Comparison of ENCODE assay signal across 7 cellular contexts in the genomic region with DNA sequence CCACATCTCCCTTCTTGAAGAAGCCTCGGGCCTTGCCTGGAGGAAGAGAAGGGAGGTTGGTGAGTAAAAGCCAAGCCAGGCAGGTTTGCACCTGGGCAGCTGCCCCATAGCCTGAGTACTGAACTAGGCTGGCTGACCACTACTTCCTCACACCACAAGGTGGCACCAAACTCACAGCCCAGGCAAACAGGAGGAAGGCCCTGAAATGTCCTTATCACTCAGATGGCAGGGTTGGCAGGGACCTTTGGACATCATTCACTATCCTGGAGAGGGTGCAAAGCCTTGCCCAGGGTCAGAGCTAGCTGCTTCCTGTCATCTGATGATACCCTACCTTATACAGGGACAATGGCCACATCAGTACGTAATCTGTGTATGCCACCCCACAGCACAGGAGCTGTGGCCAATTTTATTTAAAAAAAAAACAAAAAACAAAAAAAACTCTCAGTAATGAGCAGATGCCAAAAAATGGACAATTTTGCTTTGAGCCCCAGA. TPM values are rescaled to one million over a fixed set of nuclear protein-coding genes. Genes with fewer than 3 reads are reported as not detected.
DNase-seq lines count a peak whose midpoint lies in the region; ATAC-seq and TF ChIP-seq lines count a peak whose summit lies in the region.

No MANE protein-coding gene starts in this region.

- no peak overlapping the region for H3K4me3 Mint-ChIP-seq in activated T-helper 2 cell treated with anti-CD3 and anti-CD28 coated beads, Interferon-gamma antibody, Interleukin-2, Interleukin-4, amounts not matched to agents 10 μg/mL and 5 μg/mL and 100 μg/mL, durations not matched to agents 14 hours and 24 hours and 36 hours (ENCODE audit: low read depth)

- H3K4me3 ChIP-seq in RWPE2 (ENCODE audit: severe bottlenecking) (no peak overlapping the region), fibroblast of villous mesenchyme (ENCODE audit: low read depth, low read length) (no peak overlapping the region), thoracic aorta (no peak overlapping the region)

- H3K36me3 ChIP-seq in RWPE2 (ENCODE audit: low read depth) (peaks cover 64% of the 10 kb centered on the region), thoracic aorta (peaks cover 48% of the 10 kb centered on the region)

- TF ChIP-seq CTCF in GM12873 (IDR thresholded peaks at IDR 0.05; ENCODE audit: insufficient read depth, low read depth, low read length, missing control alignments), result peak; percentile 97
- peak; percentile 99 for TF ChIP-seq CTCF in RWPE2 (IDR thresholded peaks at IDR 0.05; ENCODE audit: poor library complexity, severe bottlenecking)
- TF ChIP-seq CTCF in fibroblast of villous mesenchyme (IDR thresholded peaks at IDR 0.05; ENCODE audit: insufficient read depth, low read depth, low read length), result peak; percentile 94
- peak; percentile 91 for TF ChIP-seq CTCF in thoracic aorta (IDR thresholded peaks at IDR 0.05)

- no peak for TF ChIP-seq EP300 in Ishikawa (IDR thresholded peaks at IDR 0.05; ENCODE audit: borderline replicate concordance)

- H3K27ac ChIP-seq in RWPE2 (ENCODE audit: poor library complexity, severe bottlenecking) (peak overlapping the region; percentile 91), thoracic aorta (no peak overlapping the region)

- peaks cover 15% of the 10 kb centered on the region for H3K4me1 Mint-ChIP-seq in activated T-helper 2 cell treated with anti-CD3 and anti-CD28 coated beads, Interferon-gamma antibody, Interleukin-2, Interleukin-4, amounts not matched to agents 10 μg/mL and 5 μg/mL and 100 μg/mL, durations not matched to agents 14 hours and 24 hours and 36 hours (ENCODE audit: low read depth)

- peak; percentile 88 for TF ChIP-seq RAD21 in Ishikawa (IDR thresholded peaks at IDR 0.05; ENCODE audit: low read depth)

- no peaks in the 10 kb centered on the region for H3K27me3 ChIP-seq in RWPE2 (ENCODE audit: insufficient read depth, poor library complexity, severe bottlenecking)
- no peaks in the 10 kb centered on the region for H3K27me3 ChIP-seq in thoracic aorta (replicated peaks; ENCODE audit: insufficient read depth)

- intact Hi-C loops in activated T-helper 2 cell treated with anti-CD3 and anti-CD28 coated beads, Interferon-gamma antibody, Interleukin-2, Interleukin-4, amounts not matched to agents 10 μg/mL and 5 μg/mL and 100 μg/mL, durations not matched to agents 14 hours and 24 hours and 36 hours (cut with micrococcal nuclease), result loop anchor here (1.0 to 5.0 kb wide), 3 partner anchors 29 to 88 kb away; no protein-coding TSS in a partner anchor

- H3K9me3 ChIP-seq in RWPE2 (ENCODE audit: severe bottlenecking) (no peaks in the 10 kb centered on the region), thoracic aorta (no peaks in the 10 kb centered on the region)

- peaks cover 19% of the 10 kb centered on the region for H3K4me1 ChIP-seq in RWPE2 (ENCODE audit: insufficient read depth, poor library complexity, severe bottlenecking)
- peaks cover 3 to 16% of the 10 kb centered on the region in 2 donors for H3K4me1 ChIP-seq in thoracic aorta (ENCODE audit: control insufficient read depth in 1 of 2, low read depth in 2 of 2)

- no peaks in the 10 kb centered on the region for H3K9me3 Mint-ChIP-seq in activated T-helper 2 cell treated with anti-CD3 and anti-CD28 coated beads, Interferon-gamma antibody, Interleukin-2, Interleukin-4, amounts not matched to agents 10 μg/mL and 5 μg/mL and 100 μg/mL, durations not matched to agents 14 hours and 24 hours and 36 hours

- no peak overlapping the region for H3K27ac Mint-ChIP-seq in activated T-helper 2 cell treated with anti-CD3 and anti-CD28 coated beads, Interferon-gamma antibody, Interleukin-2, Interleukin-4, amounts not matched to agents 10 μg/mL and 5 μg/mL and 100 μg/mL, durations not matched to agents 14 hours and 24 hours and 36 hours

- DNase-seq in RWPE2 (ENCODE audit: low spot score) (no peak), fibroblast of villous mesenchyme (ENCODE audit: low read depth) (peak; percentile 77), nucleus accumbens (lab: John Stamatoyannopoulos, UW) (peak in 42 of 56 donors; percentile 20 to 82 (median 50)), thoracic aorta (ENCODE audit: low spot score) (no peak)
- DNase-seq in activated T-helper 2 cell treated with anti-CD3 and anti-CD28 coated beads, Interferon-gamma antibody, Interleukin-2, Interleukin-4, amounts not matched to agents 10 μg/mL and 5 μg/mL and 100 μg/mL, durations not matched to agents 14 hours and 24 hours and 36 hours (ENCODE audit: low spot score), result peak; percentile 58

- peaks cover 6% of the 10 kb centered on the region for H3K27me3 Mint-ChIP-seq in activated T-helper 2 cell treated with anti-CD3 and anti-CD28 coated beads, Interferon-gamma antibody, Interleukin-2, Interleukin-4, amounts not matched to agents 10 μg/mL and 5 μg/mL and 100 μg/mL, durations not matched to agents 14 hours and 24 hours and 36 hours (ENCODE audit: low read depth)

- H3K36me3 Mint-ChIP-seq in activated T-helper 2 cell treated with anti-CD3 and anti-CD28 coated beads, Interferon-gamma antibody, Interleukin-2, Interleukin-4, amounts not matched to agents 10 μg/mL and 5 μg/mL and 100 μg/mL, durations not matched to agents 14 hours and 24 hours and 36 hours (ENCODE audit: low read depth), result peaks cover 71% of the 10 kb centered on the region

- peak; percentile 19 for ATAC-seq in RWPE2 (ENCODE audit: low read depth)
- ATAC-seq in thoracic aorta (ENCODE audit: insufficient number of reproducible peaks, low FRiP score, low read depth), result no peak

TF ChIP-seq in Ishikawa, 13 proteins besides CTCF, POLR2A, EP300 and RAD21:
- TF ChIP-seq CEBPB (IDR thresholded peaks at IDR 0.05) (no peak), FOXM1 (IDR thresholded peaks at IDR 0.05; ENCODE audit: borderline replicate concordance, low read depth) (no peak), TEAD4 (IDR thresholded peaks at IDR 0.05) (no peak), ZBTB7A (IDR thresholded peaks at IDR 0.05; ENCODE audit: low read depth) (no peak)

RNA-seq across cellular contexts. Expression of gene GRAMD2A, which starts 2.2 kb away (rescaled TPM):
- total RNA-seq in activated T-helper 2 cell treated with anti-CD3 and anti-CD28 coated beads, Interferon-gamma antibody, Interleukin-2, Interleukin-4, amounts not matched to agents 10 μg/mL and 5 μg/mL and 100 μg/mL, durations not matched to agents 14 hours and 24 hours and 36 hours, result not detected in 2 replicates
- total RNA-seq in fibroblast of villous mesenchyme (under 0.01 and 0.43 TPM in 2 replicates), thoracic aorta (under 1 TPM in 1 of 2 donors, not detected in 1; 0.85 TPM)

RNA-seq across cellular contexts. Expression of gene PKM, which starts 31.2 kb away (rescaled TPM):
- 2,347 and 2,391 TPM in 2 replicates for total RNA-seq in activated T-helper 2 cell treated with anti-CD3 and anti-CD28 coated beads, Interferon-gamma antibody, Interleukin-2, Interleukin-4, amounts not matched to agents 10 μg/mL and 5 μg/mL and 100 μg/mL, durations not matched to agents 14 hours and 24 hours and 36 hours
- total RNA-seq in fibroblast of villous mesenchyme (1,898 and 2,239 TPM in 2 replicates), thoracic aorta (100 to 1,000 TPM; 515 to 544 TPM)

Comparison
In these comparisons a context has a peak if more than half of its experiments do, and no peak if none do; other contexts are left out.
1. DNase-seq: peak in activated T-helper 2 cell treated with anti-CD3 and anti-CD28 coated beads, Interferon-gamma antibody, Interleukin-2, Interleukin-4, amounts not matched to agents 10 μg/mL and 5 μg/mL and 100 μg/mL, durations not matched to agents 14 hours and 24 hours and 36 hours (single experiment), fibroblast of villous mesenchyme (single experiment) and nucleus accumbens (42 of 56); none in RWPE2 (single experiment) and thoracic aorta (single experiment).
2. Peak in every context shown above with its lines, with median percentiles within 50 percentile points of each other: CTCF ChIP-seq.